Comparison of ENCODE assay signal across 13 cellular contexts in genomic region chr7:117066668-117067067, GRCh38.
DNase-seq lines count a peak whose midpoint lies in the region; ATAC-seq and TF ChIP-seq lines count a peak whose summit lies in the region.
"Had no signal": no experiment of that assay in that cellular context is flagged by ENCODE, and none has a peak within 500 bp of the region (broad histone marks: within the 10 kb centered on the region; RNA-seq: fewer than 3 reads in every experiment).

No MANE protein-coding gene starts in this region.

- H3K27me3 Mint-ChIP-seq in dendritic cell treated with granulocyte-macrophage colony-stimulating factor and Interleukin-4, amounts not matched to agents 40 ng/mL and 50 ng/mL, for 4 days = no peaks in the 10 kb centered on the region
- no peaks in the 10 kb centered on the region for H3K27me3 Mint-ChIP-seq in chondrocyte (ENCODE audit: low read depth)
- H3K27me3 Mint-ChIP-seq in natural killer cell treated with Interleukin-12 subunit alpha and Interleukin-12 subunit beta and Interleukin-15 and Interleukin-18, amount 100 ng/mL, for 72 hours = no peaks in the 10 kb centered on the region
- H3K27me3 Mint-ChIP-seq: CD4-positive, alpha-beta T cell had no signal

- TF ChIP-seq CTCF in chondrocyte (IDR thresholded peaks at IDR 0.05) = no peak

- ATAC-seq in GM18517 (IDR thresholded peaks at IDR 0.05; ENCODE audit: unreplicated experiment) (peak; percentile 57), GM21723 (IDR thresholded peaks at IDR 0.05; ENCODE audit: unreplicated experiment) (peak; percentile 65)
- ATAC-seq in natural killer cell treated with Interleukin-12 subunit alpha and Interleukin-12 subunit beta and Interleukin-15 and Interleukin-18, amount 100 ng/mL, for 72 hours = no peak
- ATAC-seq: SK-N-SH treated with all-trans-retinoic acid at 6 μM for 48 hours had no signal

- H3K36me3 Mint-ChIP-seq in dendritic cell treated with granulocyte-macrophage colony-stimulating factor and Interleukin-4, amounts not matched to agents 40 ng/mL and 50 ng/mL, for 4 days (ENCODE audit: low read depth) = no peaks in the 10 kb centered on the region
- H3K36me3 Mint-ChIP-seq in chondrocyte (ENCODE audit: low read depth) = no peaks in the 10 kb centered on the region
- H3K36me3 Mint-ChIP-seq in natural killer cell treated with Interleukin-12 subunit alpha and Interleukin-12 subunit beta and Interleukin-15 and Interleukin-18, amount 100 ng/mL, for 72 hours = no peaks in the 10 kb centered on the region

- peak overlapping the region; percentile 71 for H3K27ac Mint-ChIP-seq in dendritic cell treated with granulocyte-macrophage colony-stimulating factor and Interleukin-4, amounts not matched to agents 40 ng/mL and 50 ng/mL, for 4 days
- no peak overlapping the region for H3K27ac Mint-ChIP-seq in chondrocyte (ENCODE audit: unreplicated experiment)
- H3K27ac Mint-ChIP-seq in natural killer cell treated with Interleukin-12 subunit alpha and Interleukin-12 subunit beta and Interleukin-15 and Interleukin-18, amount 100 ng/mL, for 72 hours = no peak overlapping the region
- H3K27ac Mint-ChIP-seq: CD4-positive, alpha-beta T cell had no signal

- peak overlapping the region; percentile 9 for H3K4me3 Mint-ChIP-seq in dendritic cell treated with granulocyte-macrophage colony-stimulating factor and Interleukin-4, amounts not matched to agents 40 ng/mL and 50 ng/mL, for 4 days
- no peak overlapping the region for H3K4me3 Mint-ChIP-seq in chondrocyte (ENCODE audit: unreplicated experiment)
- H3K4me3 Mint-ChIP-seq in natural killer cell treated with Interleukin-12 subunit alpha and Interleukin-12 subunit beta and Interleukin-15 and Interleukin-18, amount 100 ng/mL, for 72 hours = no peak overlapping the region
- H3K4me3 Mint-ChIP-seq: CD4-positive, alpha-beta T cell had no signal

- peak; percentile 67 to 71 for DNase-seq in Kasumi-1 (lab: John Stamatoyannopoulos, UW)
- DNase-seq in NCI-H82 treated with DMSO at 0.1 percent for 48 hours (lab: John Stamatoyannopoulos, UW; ENCODE audit: unreplicated experiment) = no peak
- DNase-seq in chondrocyte (ENCODE audit: low spot score) = no peak
- no peak for DNase-seq in globus pallidus (ENCODE audit: low spot score)
- DNase-seq in natural killer cell treated with Interleukin-12 subunit alpha and Interleukin-12 subunit beta and Interleukin-15 and Interleukin-18, amount 100 ng/mL, for 72 hours (ENCODE audit: low spot score) = no peak
- DNase-seq: activated effector memory CD4-positive, alpha-beta T cell treated with anti-CD3 and anti-CD28 coated beads, Interleukin-2, amount 50 U/mL, for 16 hours; CD4-positive, alpha-beta T cell; NCI-H1694 treated with DMSO at 0.1 percent for 48 hours; NCI-H82 had no signal

- H3K4me1 Mint-ChIP-seq in dendritic cell treated with granulocyte-macrophage colony-stimulating factor and Interleukin-4, amounts not matched to agents 40 ng/mL and 50 ng/mL, for 4 days (ENCODE audit: low read depth) = peaks cover 26% of the 10 kb centered on the region
- H3K4me1 Mint-ChIP-seq in chondrocyte (ENCODE audit: low read depth) = peaks cover 72% of the 10 kb centered on the region
- H3K4me1 Mint-ChIP-seq in natural killer cell treated with Interleukin-12 subunit alpha and Interleukin-12 subunit beta and Interleukin-15 and Interleukin-18, amount 100 ng/mL, for 72 hours (ENCODE audit: low read depth in 2 of 2) = peaks cover 17 to 22% of the 10 kb centered on the region in 2 donors

- no peaks in the 10 kb centered on the region for H3K9me3 Mint-ChIP-seq in dendritic cell treated with granulocyte-macrophage colony-stimulating factor and Interleukin-4, amounts not matched to agents 40 ng/mL and 50 ng/mL, for 4 days
- no peaks in the 10 kb centered on the region for H3K9me3 Mint-ChIP-seq in chondrocyte (ENCODE audit: low read depth)
- no peaks in the 10 kb centered on the region for H3K9me3 Mint-ChIP-seq in natural killer cell treated with Interleukin-12 subunit alpha and Interleukin-12 subunit beta and Interleukin-15 and Interleukin-18, amount 100 ng/mL, for 72 hours
- H3K9me3 Mint-ChIP-seq: CD4-positive, alpha-beta T cell had no signal

- intact Hi-C loops in dendritic cell treated with granulocyte-macrophage colony-stimulating factor and Interleukin-4, amounts not matched to agents 40 ng/mL and 50 ng/mL, for 4 days (cut with micrococcal nuclease) = no loop called here

Comparison
In these comparisons a context has a peak if more than half of its experiments do, and no peak if none do; other contexts are left out.
1. ATAC-seq: peak in GM18517 (single experiment) and GM21723 (single experiment); none in natural killer cell treated with Interleukin-12 subunit alpha and Interleukin-12 subunit beta and Interleukin-15 and Interleukin-18, amount 100 ng/mL, for 72 hours (0 of 2).
2. DNase-seq: peak in Kasumi-1 (2 of 2); none in NCI-H82 treated with DMSO at 0.1 percent for 48 hours (single experiment), chondrocyte (single experiment), globus pallidus (single experiment) and natural killer cell treated with Interleukin-12 subunit alpha and Interleukin-12 subunit beta and Interleukin-15 and Interleukin-18, amount 100 ng/mL, for 72 hours (single experiment).